14 cellular contexts compared by ENCODE assay signal in the genomic region with DNA sequence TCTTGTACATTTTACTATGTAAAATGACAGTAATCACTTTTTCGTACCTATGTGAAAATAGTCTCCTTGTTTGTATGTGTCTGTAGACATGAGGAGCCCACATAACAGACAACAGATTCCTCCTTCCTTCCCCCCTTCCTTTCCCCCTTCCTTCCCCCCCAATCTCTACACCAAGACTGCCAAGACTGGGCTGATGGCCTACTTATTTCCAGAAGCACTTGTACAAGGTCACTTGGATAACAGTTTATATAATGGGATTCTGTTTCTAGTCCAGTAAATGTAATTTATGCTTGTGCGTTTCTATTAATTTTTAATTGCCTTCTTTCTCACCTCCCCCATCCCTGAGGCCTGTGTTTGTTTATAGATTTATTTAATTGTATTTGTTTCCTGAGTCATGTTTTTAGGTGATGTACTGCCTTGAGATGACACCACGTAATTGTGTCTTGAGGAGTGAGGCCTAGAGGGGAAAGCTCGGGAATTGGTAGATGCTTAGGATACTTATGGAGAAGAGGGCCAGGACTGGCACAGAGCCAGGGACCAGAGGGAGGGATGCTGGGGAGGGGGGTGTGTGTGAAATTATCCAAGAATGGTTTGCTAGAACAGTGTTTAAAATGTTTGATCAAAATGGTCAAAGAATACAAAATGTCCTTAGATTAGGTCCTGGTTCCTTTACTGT. TPM values are rescaled to one million over a fixed set of nuclear protein-coding genes. Genes with fewer than 3 reads are reported as not detected.
DNase-seq lines count a peak whose midpoint lies in the region; ATAC-seq, FAIRE-seq and TF ChIP-seq lines count a peak whose summit lies in the region.
"Had no signal": no experiment of that assay in that cellular context is flagged by ENCODE, and none has a peak within 500 bp of the region (broad histone marks: within the 10 kb centered on the region; RNA-seq: fewer than 3 reads in every experiment).

No MANE protein-coding gene starts in this region.

- H3K9me2 ChIP-seq in hepatocyte (replicated peaks; ENCODE audit: insufficient read depth), result no peaks in the 10 kb centered on the region

- TF ChIP-seq EP300 in GM12878 (IDR thresholded peaks at IDR 0.05; ENCODE audit: borderline replicate concordance in 1 of 2, control insufficient read depth in 1 of 2, low read depth in 2 of 2, low read length in 2 of 2), result no peak

- ATAC-seq in GM12878, result no peak
- ATAC-seq: right cardiac atrium had no signal

- H2AFZ ChIP-seq in GM12878 (ENCODE audit: control insufficient read depth, low read depth, low read length) (no peak overlapping the region), hepatocyte (no peak overlapping the region)

- H3K79me2 ChIP-seq in GM12878 (ENCODE audit: control insufficient read depth, insufficient read depth, low read length) (peaks cover 100% of the 10 kb centered on the region), hepatocyte (peaks cover 100% of the 10 kb centered on the region)

- H3K4me3 ChIP-seq in GM12878 (peak overlapping the region; percentile 31; the same call in 1 of the 2 replicates), hepatocyte (no peak overlapping the region)
- H3K4me3 ChIP-seq in effector memory CD4-positive, alpha-beta T cell (ENCODE audit: insufficient read depth, low read depth, low read length, poor library complexity, severe bottlenecking), result no peak overlapping the region

- SMC1A ChIA-PET in GM12878 (lab: Charles Lee; ENCODE audit: uncharacterized antibody, unreplicated experiment), result interaction anchor here (0.9 to 3.0 kb wide), 3 partner anchors 10 to 45 kb away, joined by 4 to 11 read pairs (median 4); no protein-coding TSS in a partner anchor

- peak; percentile 48 for FAIRE-seq in GM12892 (lab: Jason Lieb, UNC)
- FAIRE-seq in GM12878 (lab: Jason Lieb, UNC), result no peak
- FAIRE-seq: islet of Langerhans had no signal

- no peak overlapping the region for H3K4me3 Mint-ChIP-seq in activated T-cell treated with anti-CD3 and anti-CD28 coated beads, Interleukin-2, amount 50 U/mL, for 24 hours
- no peak overlapping the region for H3K4me3 Mint-ChIP-seq in nephron

- in situ Hi-C loops in GM12878 (cut with MboI), result loop anchor here (10.0 kb wide), 2 partner anchors 207 to 213 kb away; no protein-coding TSS in a partner anchor

- H3K36me3 Mint-ChIP-seq in activated T-cell treated with anti-CD3 and anti-CD28 coated beads, Interleukin-2, amount 50 U/mL, for 24 hours (ENCODE audit: low read depth), result peaks cover 69% of the 10 kb centered on the region
- peaks cover 4% of the 10 kb centered on the region for H3K36me3 Mint-ChIP-seq in nephron (ENCODE audit: low read depth)

- no peaks in the 10 kb centered on the region for H3K27me3 Mint-ChIP-seq in activated T-cell treated with anti-CD3 and anti-CD28 coated beads, Interleukin-2, amount 50 U/mL, for 24 hours
- no peaks in the 10 kb centered on the region for H3K27me3 Mint-ChIP-seq in nephron (ENCODE audit: low read depth)

- TF ChIP-seq POLR2A in GM12892 (IDR thresholded peaks at IDR 0.05; ENCODE audit: low read depth, low read length) (no peak), GM12878 (IDR thresholded peaks at IDR 0.05; ENCODE audit: low read depth, low read length) (no peak)

- RAD21 ChIA-PET in GM12878 (lab: Charles Lee; ENCODE audit: unreplicated experiment), result interaction anchor here (0.9 to 2.0 kb wide), 3 partner anchors 8 to 156 kb away, joined by 3 to 12 read pairs (median 8); no protein-coding TSS in a partner anchor

- intact Hi-C loops in GM12878 (cut with micrococcal nuclease; ENCODE audit: unreplicated experiment), result no loop called here

- H3K27me3 ChIP-seq in GM12878 (replicated peaks in 1 of 2; ENCODE audit: control insufficient read depth in 2 of 2, insufficient read depth in 2 of 2, low read length in 1 of 2) (no peaks in the 10 kb centered on the region), hepatocyte (no peaks in the 10 kb centered on the region)
- H3K27me3 ChIP-seq in effector memory CD4-positive, alpha-beta T cell (replicated peaks; ENCODE audit: control insufficient read depth, insufficient read depth, low read length, poor library complexity, severe bottlenecking), result no peaks in the 10 kb centered on the region

- H3K9ac ChIP-seq in GM12878 (ENCODE audit: control insufficient read depth, insufficient read depth, low read length), result no peak overlapping the region

- peak overlapping the region; percentile 17; the same call in 1 of the 2 replicates for H3K4me2 ChIP-seq in GM12878 (ENCODE audit: control insufficient read depth, insufficient read depth)
- no peak overlapping the region for H3K4me2 ChIP-seq in hepatocyte

- CTCF ChIA-PET in GM12878 (lab: Yijun Ruan, JAX), result interaction anchor here (1.1 to 1.4 kb wide), 2 partner anchors 11 to 58 kb away, joined by 3 to 4 read pairs; no protein-coding TSS in a partner anchor

- TF ChIP-seq CTCF in GM12878 (IDR thresholded peaks at IDR 0.05 in 2 of 3, conservative IDR thresholded peaks at IDR 0.05 in 1 of 3; ENCODE audit: control insufficient read depth in 2 of 3, extremely low read depth in 1 of 3, insufficient read depth in 1 of 3, low read depth in 3 of 3, low read length in 3 of 3) (no peak), nephron (IDR thresholded peaks at IDR 0.05; ENCODE audit: unreplicated experiment in 3 of 3) (no peak), hepatocyte (IDR thresholded peaks at IDR 0.05; ENCODE audit: poor library complexity) (no peak)

- WGBS in GM12878 (ENCODE audit: insufficient coverage, insufficient replicate concordance, low lambda C conversion rate, missing lambda C conversion rate), result 77% methylated on average over 4 of the region's 4 CpGs
- WGBS in hepatocyte (ENCODE audit: low lambda C conversion rate, missing lambda C conversion rate), result 72% methylated on average over 4 of the region's 4 CpGs

- H3K4me1 Mint-ChIP-seq in activated T-cell treated with anti-CD3 and anti-CD28 coated beads, Interleukin-2, amount 50 U/mL, for 24 hours (ENCODE audit: low read depth), result peaks cover 94% of the 10 kb centered on the region
- peaks cover 12% of the 10 kb centered on the region for H3K4me1 Mint-ChIP-seq in nephron

- DNase-seq in activated T-cell treated with anti-CD3 and anti-CD28 coated beads, Interleukin-2, amount 50 U/mL, for 24 hours, result no peak
- DNase-seq in activated T-cell treated with anti-CD3 and anti-CD28 coated beads, Interleukin-2, amount 50 U/mL, for 1 hour, result no peak
- DNase-seq in GM12892 (ENCODE audit: insufficient read length) (no peak), GM12878 (ENCODE audit: low read depth, low spot score) (no peak), hepatocyte (ENCODE audit: low spot score) (no peak), cerebellar nuclear complex (lab: John Stamatoyannopoulos, UW) (no peak)
- DNase-seq in effector memory CD4-positive, alpha-beta T cell, result no peak
- DNase-seq: activated effector memory CD4-positive, alpha-beta T cell treated with anti-CD3 and anti-CD28 coated beads, Interleukin-2, amount 50 U/mL, for 16 hours; NCI-H1436 treated with DMSO at 0.1 percent for 48 hours; NCI-H226; RPMI8226 had no signal

- TF ChIP-seq RAD21 in GM12878 (IDR thresholded peaks at IDR 0.05; ENCODE audit: insufficient read depth, low read depth, low read length), result no peak

- peak overlapping the region; percentile 87 for H3K27ac Mint-ChIP-seq in activated T-cell treated with anti-CD3 and anti-CD28 coated beads, Interleukin-2, amount 50 U/mL, for 24 hours
- peak overlapping the region in 2 of 3 experiments; percentile 4 to 46 for H3K27ac Mint-ChIP-seq in nephron

- H3K27ac ChIP-seq in GM12878 (ENCODE audit: control insufficient read depth, insufficient read depth) (no peak overlapping the region), hepatocyte (no peak overlapping the region)
- H3K27ac ChIP-seq in effector memory CD4-positive, alpha-beta T cell (ENCODE audit: insufficient read depth, low read length, poor library complexity, severe bottlenecking), result no peak overlapping the region

- POLR2A ChIA-PET in GM12878 (lab: Charles Lee), result no interaction called here

- H3K9me3 ChIP-seq in GM12878 (replicated peaks; ENCODE audit: control insufficient read depth, insufficient read depth, low read length) (no peaks in the 10 kb centered on the region), hepatocyte (ENCODE audit: low read depth) (no peaks in the 10 kb centered on the region)
- H3K9me3 ChIP-seq in effector memory CD4-positive, alpha-beta T cell (ENCODE audit: control insufficient read depth, low read length), result no peaks in the 10 kb centered on the region

- H3K9me3 Mint-ChIP-seq in activated T-cell treated with anti-CD3 and anti-CD28 coated beads, Interleukin-2, amount 50 U/mL, for 24 hours, result peaks cover 9% of the 10 kb centered on the region
- peaks cover 7% of the 10 kb centered on the region for H3K9me3 Mint-ChIP-seq in nephron

- peaks cover 18 to 28% of the 10 kb centered on the region in 2 experiments for H3K36me3 ChIP-seq in GM12878 (ENCODE audit: control insufficient read depth in 2 of 2, insufficient read depth in 2 of 2, low read length in 1 of 2)
- H3K36me3 ChIP-seq in effector memory CD4-positive, alpha-beta T cell (ENCODE audit: control insufficient read depth, insufficient read depth, low read length), result no peaks in the 10 kb centered on the region
- no peaks in the 10 kb centered on the region for H3K36me3 ChIP-seq in hepatocyte (replicated peaks; ENCODE audit: insufficient read depth, low read depth)

- BruUV-seq in GM12878 (replicated peaks; lab: Mats Ljungman, UMichigan), result no TSS peak

- peaks cover 60% of the 10 kb centered on the region for H4K20me1 ChIP-seq in GM12878 (ENCODE audit: control insufficient read depth, insufficient read depth)
- peaks cover 87% of the 10 kb centered on the region for H4K20me1 ChIP-seq in hepatocyte (ENCODE audit: insufficient read depth, poor library complexity, severe bottlenecking)

- H3K4me1 ChIP-seq in GM12878 (ENCODE audit: control insufficient read depth, insufficient read depth, low read length) (peaks cover 15% of the 10 kb centered on the region), hepatocyte (ENCODE audit: insufficient read depth) (peaks cover 3% of the 10 kb centered on the region)
- peaks cover 11% of the 10 kb centered on the region for H3K4me1 ChIP-seq in effector memory CD4-positive, alpha-beta T cell (ENCODE audit: control insufficient read depth, insufficient read depth, low read length, poor library complexity, severe bottlenecking)

RNA-seq across cellular contexts. Expression of a gene that starts 12.3 kb away (rescaled TPM):
- polyA plus RNA-seq in GM12892 (2012; ENCODE audit: missing spikeins), result 65.4 TPM
- 162 and 165 TPM in 2 replicates for total RNA-seq in GM12878 (2013; cell fraction: nucleolus; rRNA removed)
- 78.7 and 97.7 TPM in 2 replicates for total RNA-seq in GM12878 (2014; rRNA removed)
- 93.5 and 98.4 TPM in 2 replicates for total RNA-seq in GM12878 (2014; rRNA removed; fragmentation: Illumina TruSeq; extraction: Trizol)
- 59.6 and 63.8 TPM in 2 replicates for total RNA-seq in GM12878 (2021)
- polyA plus RNA-seq in GM12878 (2011; ENCODE audit: low read depth), result 31.4 TPM
- polyA plus RNA-seq in GM12878 (2011; rRNA removed), result 73.9 and 100 TPM in 2 replicates
- 32.6 and 37.4 TPM in 2 replicates for polyA plus RNA-seq in GM12878 (2011; cell fraction: cytosol; rRNA removed)
- polyA plus RNA-seq in GM12878 (2011; cell fraction: nucleus; rRNA removed), result 25.4 and 27.2 TPM in 2 replicates
- 41.8 and 83.8 TPM in 2 replicates for polyA plus RNA-seq in GM12878 (2012)
- polyA plus RNA-seq in GM12878 (2014; fragmentation: Illumina TruSeq; extraction: Trizol), result 84.8 and 117 TPM in 2 replicates
- 10 to 100 TPM; 19.7 to 36.5 TPM for polyA plus RNA-seq in GM12878 (2014; fragmentation: Nextera tagmentation; extraction: Ambion mirVana)
- 48.3 and 58.9 TPM in 2 replicates for polyA plus RNA-seq in GM12878 (2014; rRNA removed)
- 100 to 1,000 TPM; 102 to 103 TPM for polyA plus RNA-seq in GM12878 (2016; fragmentation: Nextera tagmentation; extraction: Ambion mirVana)
- polyA minus RNA-seq in GM12878 (2011; rRNA and poly(A)+ RNA removed), result 72.0 and 80.5 TPM in 2 replicates
- polyA minus RNA-seq in GM12878 (2011; cell fraction: cytosol; rRNA and poly(A)+ RNA removed), result 27.7 and 31.4 TPM in 2 replicates
- 20.8 and 31.0 TPM in 2 replicates for polyA minus RNA-seq in GM12878 (2011; cell fraction: nucleus; rRNA and poly(A)+ RNA removed)
- 49.8 and 53.0 TPM in 2 replicates for total RNA-seq in hepatocyte
- polyA plus RNA-seq in hepatocyte, result 23.9 and 30.8 TPM in 2 replicates
